ENCODE assay signal across 13 cellular contexts in genomic region chr11:60776167-60776566, GRCh38. TPM values are rescaled to one million over a fixed set of nuclear protein-coding genes. Genes with fewer than 3 reads are reported as not detected.
DNase-seq lines count a peak whose midpoint lies in the region; ATAC-seq, FAIRE-seq and TF ChIP-seq lines count a peak whose summit lies in the region.
"Had no signal": no experiment of that assay in that cellular context is flagged by ENCODE, and none has a peak within 500 bp of the region (broad histone marks: within the 10 kb centered on the region; RNA-seq: fewer than 3 reads in every experiment).

No MANE protein-coding gene starts in this region.

- H3K27ac ChIP-seq in GM23338 (ENCODE audit: low read depth): no peak overlapping the region
- no peak overlapping the region for H3K27ac ChIP-seq in MM.1S (ENCODE audit: low read length)
- H3K27ac ChIP-seq in kidney (ENCODE audit: low read depth in 2 of 2, low read length in 2 of 2): no peak overlapping the region

- H3K27me3 ChIP-seq in GM23338 (ENCODE audit: insufficient read depth) (no peaks in the 10 kb centered on the region), MM.1S (replicated peaks; ENCODE audit: insufficient read depth, low read length) (no peaks in the 10 kb centered on the region), BE2C (no peaks in the 10 kb centered on the region)
- H3K27me3 ChIP-seq: Peyer's patch had no signal

- H3F3A ChIP-seq in GM23338 (replicated peaks; ENCODE audit: low read depth) (no peaks in the 10 kb centered on the region), MM.1S (ENCODE audit: insufficient read depth, low read length) (no peaks in the 10 kb centered on the region)

- intact Hi-C loops in kidney (cut with DNase I) (no loop called here), sciatic nerve (cut with DNase I) (no loop called here)

- no peaks in the 10 kb centered on the region for H3K36me3 ChIP-seq in GM23338 (ENCODE audit: insufficient read depth)
- no peaks in the 10 kb centered on the region for H3K36me3 ChIP-seq in MM.1S (replicated peaks; ENCODE audit: insufficient read depth, low read length)
- H3K36me3 ChIP-seq in kidney (ENCODE audit: control insufficient read depth in 1 of 2, insufficient read depth in 2 of 2, low read length in 2 of 2): no peaks in the 10 kb centered on the region
- no peaks in the 10 kb centered on the region for H3K36me3 ChIP-seq in BE2C
- H3K36me3 ChIP-seq: Peyer's patch had no signal

- no peak for FAIRE-seq in kidney (lab: Jason Lieb, UNC)
- FAIRE-seq: H1 had no signal

- H3K79me2 ChIP-seq in GM23338 (replicated peaks; ENCODE audit: insufficient read depth) (no peaks in the 10 kb centered on the region), MM.1S (ENCODE audit: low read length) (no peaks in the 10 kb centered on the region)

- peak overlapping the region; percentile 35; the same call in 1 of the 2 replicates for H2AFZ ChIP-seq in GM23338
- H2AFZ ChIP-seq in MM.1S (ENCODE audit: low read length): peak overlapping the region; percentile 68

- peaks cover 9% of the 10 kb centered on the region; the same call in 2 of the 3 replicates for H3K4me1 Mint-ChIP-seq in GM23338

- H3K4me1 ChIP-seq in GM23338 (ENCODE audit: insufficient read depth) (no peaks in the 10 kb centered on the region), MM.1S (ENCODE audit: low read length) (peaks cover 6% of the 10 kb centered on the region; the same call in 1 of the 2 replicates), kidney (ENCODE audit: control insufficient read depth in 1 of 2, insufficient read depth in 1 of 2, low read depth in 1 of 2, low read length in 2 of 2) (no peaks in the 10 kb centered on the region), BE2C (no peaks in the 10 kb centered on the region)

- no peak overlapping the region for H3K4me2 ChIP-seq in GM23338
- no peak overlapping the region for H3K4me2 ChIP-seq in MM.1S (ENCODE audit: low read depth, low read length)

- H3K9me3 ChIP-seq in MM.1S (replicated peaks; ENCODE audit: insufficient read depth, low read length): no peaks in the 10 kb centered on the region
- no peaks in the 10 kb centered on the region for H3K9me3 ChIP-seq in kidney (ENCODE audit: control insufficient read depth in 1 of 2, low read length in 2 of 2)
- H3K9me3 ChIP-seq in BE2C: no peaks in the 10 kb centered on the region
- H3K9me3 ChIP-seq: Peyer's patch had no signal

- peaks cover 5% of the 10 kb centered on the region for H3K27me3 Mint-ChIP-seq in GM23338 (ENCODE audit: insufficient read depth, low read depth, poor library complexity)

- no peaks in the 10 kb centered on the region for H4K20me1 ChIP-seq in GM23338 (replicated peaks; ENCODE audit: insufficient read depth)
- H4K20me1 ChIP-seq in MM.1S (ENCODE audit: insufficient read depth, low read length): no peaks in the 10 kb centered on the region

- H3K36me3 Mint-ChIP-seq in GM23338 (ENCODE audit: low read depth): no peaks in the 10 kb centered on the region
- H3K36me3 Mint-ChIP-seq: CD14-positive monocyte had no signal

- ATAC-seq in GM23338: no peak
- ATAC-seq in sciatic nerve: no peak
- no peak for ATAC-seq in HG03432 (IDR thresholded peaks at IDR 0.05; ENCODE audit: unreplicated experiment)

- H3K4me3 ChIP-seq in GM23338 (no peak overlapping the region), MM.1S (ENCODE audit: low read length) (no peak overlapping the region), kidney (ENCODE audit: low read length in 2 of 2) (no peak overlapping the region), BE2C (ENCODE audit: low read depth, low read length) (no peak overlapping the region)
- H3K4me3 ChIP-seq: Peyer's patch had no signal

- no peak overlapping the region for H3K9ac ChIP-seq in MM.1S (ENCODE audit: low read length)
- H3K9ac ChIP-seq in kidney (ENCODE audit: low read length in 2 of 2): no peak overlapping the region

- H3K4me3 Mint-ChIP-seq in GM23338: no peak overlapping the region; the same call in 2 of the 3 replicates
- H3K4me3 Mint-ChIP-seq: CD14-positive monocyte had no signal

- H3K9me2 ChIP-seq in GM23338 (ENCODE audit: insufficient read depth): 0 out of 2 replicates have a peak, but pooled peaks cover 4% of the 10 kb centered on the region
- H3K9me2 ChIP-seq in MM.1S (replicated peaks; ENCODE audit: insufficient read depth, low read length): no peaks in the 10 kb centered on the region

- H3K27ac Mint-ChIP-seq in GM23338: no peak overlapping the region

- no peak for TF ChIP-seq CTCF in GM23338 (conservative IDR thresholded peaks at IDR 0.05; ENCODE audit: low read depth in 2 of 2)
- no peak for TF ChIP-seq CTCF in MM.1S (IDR thresholded peaks at IDR 0.05; ENCODE audit: low read length)
- no peak for TF ChIP-seq CTCF in kidney (IDR thresholded peaks at IDR 0.05; ENCODE audit: borderline replicate concordance, extremely low read depth, insufficient read depth)
- no peak for TF ChIP-seq CTCF in BE2C (IDR thresholded peaks at IDR 0.05; ENCODE audit: low read depth, low read length)

- no peaks in the 10 kb centered on the region; the same call in 1 of the 3 replicates for H3K9me3 Mint-ChIP-seq in GM23338

- DNase-seq in GM23338 (ENCODE audit: low spot score) (no peak), MM.1S (no peak), kidney (peak; percentile 63), sciatic nerve (ENCODE audit: low spot score) (peak; percentile 42), NAMALWA (ENCODE audit: low spot score) (no peak), BE2C (no peak), GDM1 (lab: John Stamatoyannopoulos, UW) (no peak)

TF ChIP-seq in GM23338, 12 proteins besides CTCF, POLR2A, EP300 and RAD21 (continues in another document):
- TF ChIP-seq REST (IDR thresholded peaks at IDR 0.05; ENCODE audit: unreplicated experiment): no peak
- no peak for TF ChIP-seq POLR2AphosphoS5 (IDR thresholded peaks at IDR 0.05; ENCODE audit: low read depth)
- no peak for TF ChIP-seq JUNB (IDR thresholded peaks at IDR 0.05; ENCODE audit: unreplicated experiment)
- TF ChIP-seq EZH2phosphoT487 (IDR thresholded peaks at IDR 0.05; ENCODE audit: unreplicated experiment): no peak
- TF ChIP-seq ZNF331 (CRISPR knock-in tag; IDR thresholded peaks at IDR 0.05; ENCODE audit: low read depth): no peak
- no peak for TF ChIP-seq CREB1 (CRISPR knock-in tag; IDR thresholded peaks at IDR 0.05; ENCODE audit: low read depth)
- TF ChIP-seq ETS1 (IDR thresholded peaks at IDR 0.05): no peak

RNA-seq across cellular contexts. Expression of gene MS4A10, which starts 9.0 kb away (rescaled TPM):
- total RNA-seq in GM23338 (2014; rRNA removed; shearing (Covaris generic)): not detected in 2 replicates
- polyA plus RNA-seq in GM23338 (2016; fragmentation: Nextera tagmentation; extraction: Ambion mirVana): not detected in 2 replicates
- total RNA-seq in kidney: not detected
- polyA plus RNA-seq in kidney (ENCODE audit: insufficient read depth, low read depth, low replicate concordance): 1.1 TPM
- not detected for total RNA-seq in sciatic nerve
- polyA plus RNA-seq in BE2C (2012; ENCODE audit: insufficient read depth, insufficient read length, low read depth): not detected
- total RNA-seq: A673, H1, HT1080 had no signal
- polyA plus RNA-seq: CD14-positive monocyte, H1 had no signal

RNA-seq across cellular contexts. Expression of gene MS4A15, which starts 19.5 kb away (rescaled TPM):
- not detected in 2 replicates for total RNA-seq in GM23338 (2014; rRNA removed; shearing (Covaris generic))
- polyA plus RNA-seq in GM23338 (2016; fragmentation: Nextera tagmentation; extraction: Ambion mirVana) (0.14 and 0.44 TPM in 2 replicates), kidney (ENCODE audit: insufficient read depth, low read depth, low replicate concordance) (not detected)
- total RNA-seq in kidney (not detected), sciatic nerve (not detected)
- not detected for polyA plus RNA-seq in BE2C (2012; ENCODE audit: insufficient read depth, insufficient read length, low read depth)
- total RNA-seq: A673, HT1080 had no signal
- polyA plus RNA-seq: CD14-positive monocyte had no signal

RNA-seq across cellular contexts. Expression of gene MS4A18, which starts 51.6 kb away (rescaled TPM):
- total RNA-seq in GM23338 (2014; rRNA removed; shearing (Covaris generic)): not detected in 2 replicates
- polyA plus RNA-seq in GM23338 (2016; fragmentation: Nextera tagmentation; extraction: Ambion mirVana): not detected in 2 replicates
- not detected for total RNA-seq in kidney
- polyA plus RNA-seq in kidney (ENCODE audit: insufficient read depth, low read depth, low replicate concordance): not detected
- not detected for total RNA-seq in sciatic nerve
- polyA plus RNA-seq in BE2C (2012; ENCODE audit: insufficient read depth, insufficient read length, low read depth): not detected
- total RNA-seq: A673, H1, HT1080 had no signal
- polyA plus RNA-seq: CD14-positive monocyte, H1 had no signal

Comparison
In these comparisons a context has a peak if more than half of its experiments do, and no peak if none do; other contexts are left out.
1. DNase-seq: peak in kidney (single experiment) and sciatic nerve (single experiment); none in GM23338 (single experiment), MM.1S (single experiment), NAMALWA (single experiment), BE2C (single experiment) and GDM1 (single experiment).